Comparison of ENCODE assay signal across 7 cellular contexts in genomic region chr20:37693203-37693602, GRCh38. TPM values are rescaled to one million over a fixed set of nuclear protein-coding genes. Genes with fewer than 3 reads are reported as not detected.
DNase-seq lines count a peak whose midpoint lies in the region; ATAC-seq, FAIRE-seq and TF ChIP-seq lines count a peak whose summit lies in the region.

No MANE protein-coding gene starts in this region.

- H2BK15ac ChIP-seq in H9 (ENCODE audit: low read depth, low read length) = no peak overlapping the region

- no peak overlapping the region; a peak in 1 of 7 replicates for H3K27ac Mint-ChIP-seq in H9

- H3K27ac ChIP-seq in H9 (ENCODE audit: insufficient read length, low read depth, low read length) (no peak overlapping the region), SK-N-MC (no peak overlapping the region), skin epidermis (peak overlapping the region in 6 of 21 experiments; percentile 16 to 92 (median 84))

- H2BK5ac ChIP-seq in H9 (ENCODE audit: insufficient read length, low read length) = no peak overlapping the region

- H3K4me3 Mint-ChIP-seq in H9 = peak overlapping the region; percentile 97 to 99

- WGBS in H9 (ENCODE audit: extremely low coverage, insufficient read length, low lambda C conversion rate) = no CpG with 5 or more reads among the region's 2 CpGs

- H2BK12ac ChIP-seq in H9 (ENCODE audit: insufficient read length, low read depth, low read length) = no peak overlapping the region

- H2BK20ac ChIP-seq in H9 (ENCODE audit: low read depth, low read length, poor library complexity, severe bottlenecking) = no peak overlapping the region

- no peaks in the 10 kb centered on the region for H3K27me3 ChIP-seq in H9 (ENCODE audit: insufficient read depth, low read length)

- H3K9ac ChIP-seq in H9 (ENCODE audit: extremely low read depth, insufficient read length, low read length) = no peak overlapping the region
- peak overlapping the region; percentile 56 for H3K9ac ChIP-seq in SK-N-MC (ENCODE audit: insufficient read length)

- no peaks in the 10 kb centered on the region for H4K20me1 ChIP-seq in H9 (ENCODE audit: control insufficient read depth, insufficient read depth, insufficient read length)

- H3K4ac ChIP-seq in H9 (ENCODE audit: low read depth, low read length) = no peak overlapping the region

- no peak overlapping the region for H3K18ac ChIP-seq in H9 (ENCODE audit: insufficient read length, low read depth, low read length)

- TF ChIP-seq CTCF in H9 (conservative IDR thresholded peaks at IDR 0.05) (no peak), fibroblast of the aortic adventitia (IDR thresholded peaks at IDR 0.05; ENCODE audit: insufficient read depth, low read length) (no peak)

- H3K23ac ChIP-seq in H9 (ENCODE audit: insufficient read length, low read depth, low read length) = no peak overlapping the region

- no peak overlapping the region for H2AK5ac ChIP-seq in H9 (ENCODE audit: insufficient read length, low read length)

- H3K4me3 ChIP-seq in SK-N-MC (peak overlapping the region; percentile 99), fibroblast of the aortic adventitia (ENCODE audit: low read depth, low read length) (peak overlapping the region; percentile 61), skin epidermis (peak overlapping the region; percentile 50 to 83 (median 75))

- no peaks in the 10 kb centered on the region; the same call in 1 of the 2 replicates for H3K36me3 ChIP-seq in SK-N-MC (ENCODE audit: insufficient read depth, low read length)

- no peak for FAIRE-seq in H54 (lab: Jason Lieb, UNC)

- H4K8ac ChIP-seq in H9 (replicated peaks; ENCODE audit: insufficient read length, low read depth, low read length) = no peak overlapping the region

- H3K4me1 ChIP-seq in H9 (ENCODE audit: insufficient read depth, low read length) = 0 out of 2 replicates have a peak, but pooled peaks cover 4% of the 10 kb centered on the region

- no peak for TF ChIP-seq POLR2A in H54 (IDR thresholded peaks at IDR 0.05; ENCODE audit: low read depth, low read length)

- no peaks in the 10 kb centered on the region; a peak in 2 of 7 replicates for H3K36me3 Mint-ChIP-seq in H9 (ENCODE audit: insufficient read depth in 1 of 3, low read depth in 3 of 3)

- H2BK120ac ChIP-seq in H9 (ENCODE audit: low read depth, low read length, poor library complexity, severe bottlenecking) = no peak overlapping the region

- H2AFZ ChIP-seq in H9 (ENCODE audit: low read length) = peak overlapping the region; percentile 93

- no peak overlapping the region for H3T11ph ChIP-seq in H9 (ENCODE audit: low read length)

- DNase-seq in H9 (no peak), SK-N-MC (ENCODE audit: low read depth, low spot score) (no peak), fibroblast of the aortic adventitia (ENCODE audit: low read depth) (peak; percentile 12), H54 (ENCODE audit: insufficient read length, low spot score) (no peak)

- H3K27me3 Mint-ChIP-seq in H9 (ENCODE audit: low read depth) = peaks cover 26% of the 10 kb centered on the region

- no peak overlapping the region for H4K5ac ChIP-seq in H9 (ENCODE audit: insufficient read length, low read depth, low read length)

- no peak overlapping the region for H3K56ac ChIP-seq in H9 (ENCODE audit: insufficient read length, low read depth, low read length)

- no peak overlapping the region for H3K14ac ChIP-seq in H9 (ENCODE audit: insufficient read depth, low read length)

- H3K4me2 ChIP-seq in H9 (ENCODE audit: insufficient read depth, insufficient read length, low read length) = peak overlapping the region; percentile 100

- H3K79me2 ChIP-seq in H9 (ENCODE audit: insufficient read depth, low read length) = peaks cover 14% of the 10 kb centered on the region; the same call in 1 of the 2 replicates

- peaks cover 7% of the 10 kb centered on the region for H3K79me1 ChIP-seq in H9 (ENCODE audit: insufficient read depth, low read depth, low read length, poor library complexity, severe bottlenecking)

- ATAC-seq in HG02678 (IDR thresholded peaks at IDR 0.05; ENCODE audit: unreplicated experiment) (no peak), HG03354 (IDR thresholded peaks at IDR 0.05; ENCODE audit: poor library complexity, severe bottlenecking, unreplicated experiment) (no peak)

- H3K4me1 Mint-ChIP-seq in H9 = peaks cover 7 to 9% of the 10 kb centered on the region in 2 experiments; a peak in 3 of 4 replicates

- peaks cover 7% of the 10 kb centered on the region for H3K23me2 ChIP-seq in H9 (ENCODE audit: insufficient read length, low read depth, low read length, poor library complexity, severe bottlenecking)

- H4K91ac ChIP-seq in H9 (ENCODE audit: insufficient read length, low read depth, low read length) = no peak overlapping the region

- no peaks in the 10 kb centered on the region for H3K9me3 Mint-ChIP-seq in H9

- H3K9me3 ChIP-seq in H9 (ENCODE audit: control insufficient read depth, low read depth, low read length) (no peaks in the 10 kb centered on the region), SK-N-MC (ENCODE audit: low read depth, low read length) (no peaks in the 10 kb centered on the region)

RNA-seq across cellular contexts. Expression of gene CTNNBL1, which starts 0.6 kb away (rescaled TPM):
- total RNA-seq in H9 (2021) = 67.2 and 70.7 TPM in 2 replicates
- 23.1 and 25.4 TPM in 2 replicates for total RNA-seq in fibroblast of the aortic adventitia (ENCODE audit: low replicate concordance)
